ENCODE assay signal across 1 cellular context in the genomic region with DNA sequence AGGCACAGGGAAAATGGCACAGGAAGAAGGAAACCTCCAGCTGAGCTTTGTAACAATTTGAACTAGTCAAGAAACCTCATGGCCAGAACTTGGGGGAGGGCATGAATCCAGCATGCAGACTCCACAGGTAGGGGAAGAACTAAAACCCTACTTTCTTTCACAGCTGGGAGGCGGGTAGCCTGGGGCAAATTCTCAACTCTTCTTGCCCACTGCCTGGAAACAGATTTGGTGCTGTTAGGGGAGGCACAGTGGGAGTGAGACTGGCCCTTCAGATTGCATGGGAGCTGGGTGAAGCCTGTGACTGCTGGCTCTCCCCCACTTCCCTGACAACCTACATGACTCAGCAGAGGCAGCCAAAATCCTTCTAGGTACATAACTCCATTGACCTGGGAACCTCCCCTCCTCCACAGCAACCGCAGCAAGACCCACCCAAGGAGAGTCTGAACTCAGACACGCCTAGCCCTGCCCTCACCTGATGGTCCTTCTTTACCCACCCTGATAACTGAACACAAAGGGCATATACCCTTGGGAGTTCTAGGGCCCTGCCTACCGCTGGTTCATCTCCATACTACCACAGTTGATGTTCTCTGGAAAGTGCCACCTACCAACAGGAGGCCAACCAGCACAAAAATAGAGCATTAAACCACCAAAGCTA.
TF ChIP-seq lines count a peak whose summit lies in the region.

No MANE protein-coding gene starts in this region.

TF ChIP-seq in K562, 482 proteins besides CTCF, POLR2A, EP300 and RAD21 (continued from another document and continues in another):
- TF ChIP-seq, protein P1, sequence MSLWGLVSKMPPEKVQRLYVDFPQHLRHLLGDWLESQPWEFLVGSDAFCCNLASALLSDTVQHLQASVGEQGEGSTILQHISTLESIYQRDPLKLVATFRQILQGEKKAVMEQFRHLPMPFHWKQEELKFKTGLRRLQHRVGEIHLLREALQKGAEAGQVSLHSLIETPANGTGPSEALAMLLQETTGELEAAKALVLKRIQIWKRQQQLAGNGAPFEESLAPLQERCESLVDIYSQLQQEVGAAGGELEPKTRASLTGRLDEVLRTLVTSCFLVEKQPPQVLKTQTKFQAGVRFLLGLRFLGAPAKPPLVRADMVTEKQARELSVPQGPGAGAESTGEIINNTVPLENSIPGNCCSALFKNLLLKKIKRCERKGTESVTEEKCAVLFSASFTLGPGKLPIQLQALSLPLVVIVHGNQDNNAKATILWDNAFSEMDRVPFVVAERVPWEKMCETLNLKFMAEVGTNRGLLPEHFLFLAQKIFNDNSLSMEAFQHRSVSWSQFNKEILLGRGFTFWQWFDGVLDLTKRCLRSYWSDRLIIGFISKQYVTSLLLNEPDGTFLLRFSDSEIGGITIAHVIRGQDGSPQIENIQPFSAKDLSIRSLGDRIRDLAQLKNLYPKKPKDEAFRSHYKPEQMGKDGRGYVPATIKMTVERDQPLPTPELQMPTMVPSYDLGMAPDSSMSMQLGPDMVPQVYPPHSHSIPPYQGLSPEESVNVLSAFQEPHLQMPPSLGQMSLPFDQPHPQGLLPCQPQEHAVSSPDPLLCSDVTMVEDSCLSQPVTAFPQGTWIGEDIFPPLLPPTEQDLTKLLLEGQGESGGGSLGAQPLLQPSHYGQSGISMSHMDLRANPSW (CRISPR knock-in tag; IDR thresholded peaks at IDR 0.05): no peak
- TF ChIP-seq, protein P2, sequence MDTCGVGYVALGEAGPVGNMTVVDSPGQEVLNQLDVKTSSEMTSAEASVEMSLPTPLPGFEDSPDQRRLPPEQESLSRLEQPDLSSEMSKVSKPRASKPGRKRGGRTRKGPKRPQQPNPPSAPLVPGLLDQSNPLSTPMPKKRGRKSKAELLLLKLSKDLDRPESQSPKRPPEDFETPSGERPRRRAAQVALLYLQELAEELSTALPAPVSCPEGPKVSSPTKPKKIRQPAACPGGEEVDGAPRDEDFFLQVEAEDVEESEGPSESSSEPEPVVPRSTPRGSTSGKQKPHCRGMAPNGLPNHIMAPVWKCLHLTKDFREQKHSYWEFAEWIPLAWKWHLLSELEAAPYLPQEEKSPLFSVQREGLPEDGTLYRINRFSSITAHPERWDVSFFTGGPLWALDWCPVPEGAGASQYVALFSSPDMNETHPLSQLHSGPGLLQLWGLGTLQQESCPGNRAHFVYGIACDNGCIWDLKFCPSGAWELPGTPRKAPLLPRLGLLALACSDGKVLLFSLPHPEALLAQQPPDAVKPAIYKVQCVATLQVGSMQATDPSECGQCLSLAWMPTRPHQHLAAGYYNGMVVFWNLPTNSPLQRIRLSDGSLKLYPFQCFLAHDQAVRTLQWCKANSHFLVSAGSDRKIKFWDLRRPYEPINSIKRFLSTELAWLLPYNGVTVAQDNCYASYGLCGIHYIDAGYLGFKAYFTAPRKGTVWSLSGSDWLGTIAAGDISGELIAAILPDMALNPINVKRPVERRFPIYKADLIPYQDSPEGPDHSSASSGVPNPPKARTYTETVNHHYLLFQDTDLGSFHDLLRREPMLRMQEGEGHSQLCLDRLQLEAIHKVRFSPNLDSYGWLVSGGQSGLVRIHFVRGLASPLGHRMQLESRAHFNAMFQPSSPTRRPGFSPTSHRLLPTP (IDR thresholded peaks at IDR 0.05; ENCODE audit: borderline replicate concordance, extremely low read depth, insufficient read length): no peak
- TF ChIP-seq SMAD4 (CRISPR knock-in tag; conservative IDR thresholded peaks at IDR 0.05) (peak; percentile 57; the same call in 1 of the 2 replicates), ZNF175 (CRISPR knock-in tag; IDR thresholded peaks at IDR 0.05; ENCODE audit: low read depth) (peak; percentile 83; the same call in 1 of the 2 replicates), DMBX1 (CRISPR knock-in tag; IDR thresholded peaks at IDR 0.05; ENCODE audit: borderline replicate concordance) (peak; percentile 76; the same call in 1 of the 2 replicates), ZSCAN32 (CRISPR knock-in tag; IDR thresholded peaks at IDR 0.05) (no peak), FOXK2 (conservative IDR thresholded peaks at IDR 0.05 in 1 of 2, IDR thresholded peaks at IDR 0.05 in 1 of 2; ENCODE audit: low read depth in 2 of 2) (peak; percentile 35 to 61; a peak in 3 of 4 replicates), GTF2E2 (tag; IDR thresholded peaks at IDR 0.05) (no peak), CHD2 (IDR thresholded peaks at IDR 0.05; ENCODE audit: low read depth, low read length) (peak; percentile 36; the same call in 1 of the 2 replicates), ZNF699 (CRISPR knock-in tag; IDR thresholded peaks at IDR 0.05; ENCODE audit: insufficient replicate concordance) (no peak), POLR2AphosphoS2 (IDR thresholded peaks at IDR 0.05; ENCODE audit: low read length) (no peak), ZNF354B (CRISPR knock-in tag; IDR thresholded peaks at IDR 0.05) (no peak), MCM3 (IDR thresholded peaks at IDR 0.05) (no peak), BACH1 (tag; IDR thresholded peaks at IDR 0.05) (peak; percentile 59; the same call in 1 of the 2 replicates), TAF9B (IDR thresholded peaks at IDR 0.05; ENCODE audit: partially characterized antibody) (peak; percentile 53), ZC3H4 (CRISPR knock-in tag; IDR thresholded peaks at IDR 0.05; ENCODE audit: borderline replicate concordance) (no peak), ZNF232 (CRISPR knock-in tag; IDR thresholded peaks at IDR 0.05) (no peak), SMARCB1 (IDR thresholded peaks at IDR 0.05; ENCODE audit: insufficient read length, low read depth) (no peak), SMAD2 (IDR thresholded peaks at IDR 0.05; ENCODE audit: low read depth, low read length) (no peak), TEAD2 (tag; IDR thresholded peaks at IDR 0.05) (no peak), HDAC2 (IDR thresholded peaks at IDR 0.05) (peak; percentile 89), PHTF2 (CRISPR knock-in tag; IDR thresholded peaks at IDR 0.05) (no peak), NUFIP1 (IDR thresholded peaks at IDR 0.05; ENCODE audit: partially characterized antibody) (no peak)
- TF ChIP-seq, protein P3, sequence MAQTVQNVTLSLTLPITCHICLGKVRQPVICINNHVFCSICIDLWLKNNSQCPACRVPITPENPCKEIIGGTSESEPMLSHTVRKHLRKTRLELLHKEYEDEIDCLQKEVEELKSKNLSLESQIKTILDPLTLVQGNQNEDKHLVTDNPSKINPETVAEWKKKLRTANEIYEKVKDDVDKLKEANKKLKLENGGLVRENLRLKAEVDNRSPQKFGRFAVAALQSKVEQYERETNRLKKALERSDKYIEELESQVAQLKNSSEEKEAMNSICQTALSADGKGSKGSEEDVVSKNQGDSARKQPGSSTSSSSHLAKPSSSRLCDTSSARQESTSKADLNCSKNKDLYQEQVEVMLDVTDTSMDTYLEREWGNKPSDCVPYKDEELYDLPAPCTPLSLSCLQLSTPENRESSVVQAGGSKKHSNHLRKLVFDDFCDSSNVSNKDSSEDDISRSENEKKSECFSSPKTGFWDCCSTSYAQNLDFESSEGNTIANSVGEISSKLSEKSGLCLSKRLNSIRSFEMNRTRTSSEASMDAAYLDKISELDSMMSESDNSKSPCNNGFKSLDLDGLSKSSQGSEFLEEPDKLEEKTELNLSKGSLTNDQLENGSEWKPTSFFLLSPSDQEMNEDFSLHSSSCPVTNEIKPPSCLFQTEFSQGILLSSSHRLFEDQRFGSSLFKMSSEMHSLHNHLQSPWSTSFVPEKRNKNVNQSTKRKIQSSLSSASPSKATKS (CRISPR knock-in tag; IDR thresholded peaks at IDR 0.05): no peak
- TF ChIP-seq, protein P4, sequence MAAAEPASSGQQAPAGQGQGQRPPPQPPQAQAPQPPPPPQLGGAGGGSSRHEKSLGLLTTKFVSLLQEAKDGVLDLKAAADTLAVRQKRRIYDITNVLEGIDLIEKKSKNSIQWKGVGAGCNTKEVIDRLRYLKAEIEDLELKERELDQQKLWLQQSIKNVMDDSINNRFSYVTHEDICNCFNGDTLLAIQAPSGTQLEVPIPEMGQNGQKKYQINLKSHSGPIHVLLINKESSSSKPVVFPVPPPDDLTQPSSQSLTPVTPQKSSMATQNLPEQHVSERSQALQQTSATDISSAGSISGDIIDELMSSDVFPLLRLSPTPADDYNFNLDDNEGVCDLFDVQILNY (CRISPR knock-in tag; IDR thresholded peaks at IDR 0.05): no peak
- TF ChIP-seq, protein P5, sequence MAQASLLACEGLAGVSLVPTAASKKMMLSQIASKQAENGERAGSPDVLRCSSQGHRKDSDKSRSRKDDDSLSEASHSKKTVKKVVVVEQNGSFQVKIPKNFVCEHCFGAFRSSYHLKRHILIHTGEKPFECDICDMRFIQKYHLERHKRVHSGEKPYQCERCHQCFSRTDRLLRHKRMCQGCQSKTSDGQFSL (CRISPR knock-in tag; IDR thresholded peaks at IDR 0.05): no peak
- TF ChIP-seq, protein P5 (tag; IDR thresholded peaks at IDR 0.05): peak in 1 of 2 experiments; percentile 15; a peak in 1 of 4 replicates
- TF ChIP-seq, protein P6, sequence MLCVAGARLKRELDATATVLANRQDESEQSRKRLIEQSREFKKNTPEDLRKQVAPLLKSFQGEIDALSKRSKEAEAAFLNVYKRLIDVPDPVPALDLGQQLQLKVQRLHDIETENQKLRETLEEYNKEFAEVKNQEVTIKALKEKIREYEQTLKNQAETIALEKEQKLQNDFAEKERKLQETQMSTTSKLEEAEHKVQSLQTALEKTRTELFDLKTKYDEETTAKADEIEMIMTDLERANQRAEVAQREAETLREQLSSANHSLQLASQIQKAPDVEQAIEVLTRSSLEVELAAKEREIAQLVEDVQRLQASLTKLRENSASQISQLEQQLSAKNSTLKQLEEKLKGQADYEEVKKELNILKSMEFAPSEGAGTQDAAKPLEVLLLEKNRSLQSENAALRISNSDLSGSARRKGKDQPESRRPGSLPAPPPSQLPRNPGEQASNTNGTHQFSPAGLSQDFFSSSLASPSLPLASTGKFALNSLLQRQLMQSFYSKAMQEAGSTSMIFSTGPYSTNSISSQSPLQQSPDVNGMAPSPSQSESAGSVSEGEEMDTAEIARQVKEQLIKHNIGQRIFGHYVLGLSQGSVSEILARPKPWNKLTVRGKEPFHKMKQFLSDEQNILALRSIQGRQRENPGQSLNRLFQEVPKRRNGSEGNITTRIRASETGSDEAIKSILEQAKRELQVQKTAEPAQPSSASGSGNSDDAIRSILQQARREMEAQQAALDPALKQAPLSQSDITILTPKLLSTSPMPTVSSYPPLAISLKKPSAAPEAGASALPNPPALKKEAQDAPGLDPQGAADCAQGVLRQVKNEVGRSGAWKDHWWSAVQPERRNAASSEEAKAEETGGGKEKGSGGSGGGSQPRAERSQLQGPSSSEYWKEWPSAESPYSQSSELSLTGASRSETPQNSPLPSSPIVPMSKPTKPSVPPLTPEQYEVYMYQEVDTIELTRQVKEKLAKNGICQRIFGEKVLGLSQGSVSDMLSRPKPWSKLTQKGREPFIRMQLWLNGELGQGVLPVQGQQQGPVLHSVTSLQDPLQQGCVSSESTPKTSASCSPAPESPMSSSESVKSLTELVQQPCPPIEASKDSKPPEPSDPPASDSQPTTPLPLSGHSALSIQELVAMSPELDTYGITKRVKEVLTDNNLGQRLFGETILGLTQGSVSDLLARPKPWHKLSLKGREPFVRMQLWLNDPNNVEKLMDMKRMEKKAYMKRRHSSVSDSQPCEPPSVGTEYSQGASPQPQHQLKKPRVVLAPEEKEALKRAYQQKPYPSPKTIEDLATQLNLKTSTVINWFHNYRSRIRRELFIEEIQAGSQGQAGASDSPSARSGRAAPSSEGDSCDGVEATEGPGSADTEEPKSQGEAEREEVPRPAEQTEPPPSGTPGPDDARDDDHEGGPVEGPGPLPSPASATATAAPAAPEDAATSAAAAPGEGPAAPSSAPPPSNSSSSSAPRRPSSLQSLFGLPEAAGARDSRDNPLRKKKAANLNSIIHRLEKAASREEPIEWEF (CRISPR knock-in tag; IDR thresholded peaks at IDR 0.05): peak; percentile 53; the same call in 1 of the 2 replicates
- TF ChIP-seq, protein P7, sequence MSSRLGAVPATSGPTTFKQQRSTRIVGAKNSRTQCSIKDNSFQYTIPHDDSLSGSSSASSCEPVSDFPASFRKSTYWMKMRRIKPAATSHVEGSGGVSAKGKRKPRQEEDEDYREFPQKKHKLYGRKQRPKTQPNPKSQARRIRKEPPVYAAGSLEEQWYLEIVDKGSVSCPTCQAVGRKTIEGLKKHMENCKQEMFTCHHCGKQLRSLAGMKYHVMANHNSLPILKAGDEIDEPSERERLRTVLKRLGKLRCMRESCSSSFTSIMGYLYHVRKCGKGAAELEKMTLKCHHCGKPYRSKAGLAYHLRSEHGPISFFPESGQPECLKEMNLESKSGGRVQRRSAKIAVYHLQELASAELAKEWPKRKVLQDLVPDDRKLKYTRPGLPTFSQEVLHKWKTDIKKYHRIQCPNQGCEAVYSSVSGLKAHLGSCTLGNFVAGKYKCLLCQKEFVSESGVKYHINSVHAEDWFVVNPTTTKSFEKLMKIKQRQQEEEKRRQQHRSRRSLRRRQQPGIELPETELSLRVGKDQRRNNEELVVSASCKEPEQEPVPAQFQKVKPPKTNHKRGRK (tag; IDR thresholded peaks at IDR 0.05): no peak
- TF ChIP-seq, protein P8, sequence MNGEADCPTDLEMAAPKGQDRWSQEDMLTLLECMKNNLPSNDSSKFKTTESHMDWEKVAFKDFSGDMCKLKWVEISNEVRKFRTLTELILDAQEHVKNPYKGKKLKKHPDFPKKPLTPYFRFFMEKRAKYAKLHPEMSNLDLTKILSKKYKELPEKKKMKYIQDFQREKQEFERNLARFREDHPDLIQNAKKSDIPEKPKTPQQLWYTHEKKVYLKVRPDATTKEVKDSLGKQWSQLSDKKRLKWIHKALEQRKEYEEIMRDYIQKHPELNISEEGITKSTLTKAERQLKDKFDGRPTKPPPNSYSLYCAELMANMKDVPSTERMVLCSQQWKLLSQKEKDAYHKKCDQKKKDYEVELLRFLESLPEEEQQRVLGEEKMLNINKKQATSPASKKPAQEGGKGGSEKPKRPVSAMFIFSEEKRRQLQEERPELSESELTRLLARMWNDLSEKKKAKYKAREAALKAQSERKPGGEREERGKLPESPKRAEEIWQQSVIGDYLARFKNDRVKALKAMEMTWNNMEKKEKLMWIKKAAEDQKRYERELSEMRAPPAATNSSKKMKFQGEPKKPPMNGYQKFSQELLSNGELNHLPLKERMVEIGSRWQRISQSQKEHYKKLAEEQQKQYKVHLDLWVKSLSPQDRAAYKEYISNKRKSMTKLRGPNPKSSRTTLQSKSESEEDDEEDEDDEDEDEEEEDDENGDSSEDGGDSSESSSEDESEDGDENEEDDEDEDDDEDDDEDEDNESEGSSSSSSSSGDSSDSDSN (IDR thresholded peaks at IDR 0.05; ENCODE audit: borderline replicate concordance in 1 of 2, low read depth in 2 of 2, low read length in 2 of 2): no peak
- TF ChIP-seq, protein P9, sequence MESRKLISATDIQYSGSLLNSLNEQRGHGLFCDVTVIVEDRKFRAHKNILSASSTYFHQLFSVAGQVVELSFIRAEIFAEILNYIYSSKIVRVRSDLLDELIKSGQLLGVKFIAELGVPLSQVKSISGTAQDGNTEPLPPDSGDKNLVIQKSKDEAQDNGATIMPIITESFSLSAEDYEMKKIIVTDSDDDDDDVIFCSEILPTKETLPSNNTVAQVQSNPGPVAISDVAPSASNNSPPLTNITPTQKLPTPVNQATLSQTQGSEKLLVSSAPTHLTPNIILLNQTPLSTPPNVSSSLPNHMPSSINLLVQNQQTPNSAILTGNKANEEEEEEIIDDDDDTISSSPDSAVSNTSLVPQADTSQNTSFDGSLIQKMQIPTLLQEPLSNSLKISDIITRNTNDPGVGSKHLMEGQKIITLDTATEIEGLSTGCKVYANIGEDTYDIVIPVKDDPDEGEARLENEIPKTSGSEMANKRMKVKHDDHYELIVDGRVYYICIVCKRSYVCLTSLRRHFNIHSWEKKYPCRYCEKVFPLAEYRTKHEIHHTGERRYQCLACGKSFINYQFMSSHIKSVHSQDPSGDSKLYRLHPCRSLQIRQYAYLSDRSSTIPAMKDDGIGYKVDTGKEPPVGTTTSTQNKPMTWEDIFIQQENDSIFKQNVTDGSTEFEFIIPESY (CRISPR knock-in tag; IDR thresholded peaks at IDR 0.05): no peak
